Comparison of ENCODE assay signal across 23 cellular contexts in genomic region chr2:189558516-189559263, GRCh38. TPM values are rescaled to one million over a fixed set of nuclear protein-coding genes. Genes with fewer than 3 reads are reported as not detected.
DNase-seq lines count a peak whose midpoint lies in the region; ATAC-seq and TF ChIP-seq lines count a peak whose summit lies in the region.
"Had no signal": no experiment of that assay in that cellular context is flagged by ENCODE, and none has a peak within 500 bp of the region (broad histone marks: within the 10 kb centered on the region; RNA-seq: fewer than 3 reads in every experiment).

No MANE protein-coding gene starts in this region.

- H3K9me3 Mint-ChIP-seq in mesothelial cell of epicardium, result no peaks in the 10 kb centered on the region
- H3K9me3 Mint-ChIP-seq: activated CD8-positive, alpha-beta T cell treated with anti-CD3 and anti-CD28 coated beads for 36 hours; central memory CD8-positive, alpha-beta T cell; H9; stimulated activated naive CD8-positive, alpha-beta T cell treated with anti-CD3 and anti-CD28 coated beads, Interleukin-15, Interleukin-2, amounts not matched to agents 100 ng/mL and 50 ng/mL, for 24 hours; T-cell had no signal

- TF ChIP-seq CTCF in adrenal gland (IDR thresholded peaks at IDR 0.05) (no peak), heart right ventricle (IDR thresholded peaks at IDR 0.05) (no peak), mesothelial cell of epicardium (IDR thresholded peaks at IDR 0.05; ENCODE audit: unreplicated experiment) (no peak), uterus (IDR thresholded peaks at IDR 0.05) (no peak), tibial nerve (IDR thresholded peaks at IDR 0.05) (no peak)

- no peaks in the 10 kb centered on the region for H3K27me3 Mint-ChIP-seq in mesothelial cell of epicardium (ENCODE audit: low read depth)
- H3K27me3 Mint-ChIP-seq: activated CD8-positive, alpha-beta T cell treated with anti-CD3 and anti-CD28 coated beads for 36 hours; activated naive CD8-positive, alpha-beta T cell; T-cell had no signal

- H3K4me3 ChIP-seq in adrenal gland, result no peak overlapping the region
- no peak overlapping the region for H3K4me3 ChIP-seq in heart right ventricle
- no peak overlapping the region for H3K4me3 ChIP-seq in uterus
- no peak overlapping the region for H3K4me3 ChIP-seq in tibial nerve
- H3K4me3 ChIP-seq: BLaER1 treated with 17β-estradiol and CSF1 and Interleukin-3, amounts not matched to agents 10 nM and 100 nM; prostate gland; SJSA1; thyroid gland had no signal

- DNase-seq in adrenal gland (peak in 1 of 7 donors; percentile 38), heart right ventricle (peak in 1 of 2 donors; percentile 12), mesothelial cell of epicardium (ENCODE audit: low spot score in 2 of 2, unreplicated experiment in 2 of 2) (no peak), uterus (no peak), Kasumi-1 (lab: John Stamatoyannopoulos, UW) (no peak), tibial nerve (ENCODE audit: low spot score in 2 of 2) (no peak), NOMO-1 treated with DMSO at 0.1 percent for 48 hours (lab: John Stamatoyannopoulos, UW; ENCODE audit: unreplicated experiment) (no peak)
- DNase-seq: activated CD8-positive, alpha-beta T cell treated with anti-CD3 and anti-CD28 coated beads for 36 hours; DMS53; H9; islet precursor cell; NCI-H1092 treated with DMSO at 0.1 percent for 48 hours; NCI-H2029 treated with DMSO at 0.1 percent for 48 hours; NCI-H69; T-cell; thyroid gland had no signal

- TF ChIP-seq POLR2A in adrenal gland (IDR thresholded peaks at IDR 0.05) (no peak), uterus (IDR thresholded peaks at IDR 0.05) (no peak), tibial nerve (IDR thresholded peaks at IDR 0.05) (no peak)

- no peaks in the 10 kb centered on the region for H3K9me3 ChIP-seq in adrenal gland (replicated peaks in 1 of 3)
- no peaks in the 10 kb centered on the region for H3K9me3 ChIP-seq in heart right ventricle
- no peaks in the 10 kb centered on the region for H3K9me3 ChIP-seq in uterus
- no peaks in the 10 kb centered on the region for H3K9me3 ChIP-seq in tibial nerve
- H3K9me3 ChIP-seq: BLaER1 treated with 17β-estradiol and CSF1 and Interleukin-3, amounts not matched to agents 10 nM and 100 nM; prostate gland; SJSA1; thyroid gland had no signal

- WGBS in adrenal gland, 4 donors, result 62 to 78% (median 73%) methylated on average over 6 of the region's 6 CpGs
- 79% methylated on average over 6 of the region's 6 CpGs for WGBS in heart right ventricle, 2 donors
- WGBS in tibial nerve, 2 donors, result 66 to 72% methylated on average over 6 of the region's 6 CpGs

- no peak for TF ChIP-seq EP300 in tibial nerve (IDR thresholded peaks at IDR 0.05)

- H3K4me1 Mint-ChIP-seq in mesothelial cell of epicardium, result peaks cover 70% of the 10 kb centered on the region

- H3K4me1 ChIP-seq in adrenal gland (replicated peaks in 1 of 2) (peaks cover 85 to 96% of the 10 kb centered on the region in 2 donors), heart right ventricle (peaks cover 4 to 68% (median 53%) of the 10 kb centered on the region in 9 donors), uterus (peaks cover 13 to 43% of the 10 kb centered on the region in 2 donors), tibial nerve (peaks cover 0 to 68% (median 22%) of the 10 kb centered on the region in 4 donors)
- H3K4me1 ChIP-seq: SJSA1 had no signal

- H3K36me3 Mint-ChIP-seq in mesothelial cell of epicardium, result peaks cover 5% of the 10 kb centered on the region

- no peak overlapping the region for H3K4me3 Mint-ChIP-seq in mesothelial cell of epicardium
- H3K4me3 Mint-ChIP-seq: activated CD8-positive, alpha-beta T cell treated with anti-CD3 and anti-CD28 coated beads for 36 hours; activated naive CD8-positive, alpha-beta T cell; central memory CD8-positive, alpha-beta T cell; H9; stimulated activated naive CD8-positive, alpha-beta T cell treated with anti-CD3 and anti-CD28 coated beads, Interleukin-15, Interleukin-2, amounts not matched to agents 100 ng/mL and 50 ng/mL, for 24 hours; T-cell had no signal

- intact Hi-C loops in adrenal gland (cut with DNase I), result no loop called here
- intact Hi-C loops in heart right ventricle (cut with DNase I), result no loop called here
- intact Hi-C loops in uterus (cut with DNase I; ENCODE audit: low total_unique reads), result no loop called here

- H3K27me3 ChIP-seq in adrenal gland (no peaks in the 10 kb centered on the region), heart right ventricle (no peaks in the 10 kb centered on the region), uterus (no peaks in the 10 kb centered on the region), tibial nerve (no peaks in the 10 kb centered on the region)
- H3K27me3 ChIP-seq: BLaER1 treated with 17β-estradiol and CSF1 and Interleukin-3, amounts not matched to agents 10 nM and 100 nM; thyroid gland had no signal

- ATAC-seq in heart right ventricle, result peak in 1 of 8 donors; percentile 9
- ATAC-seq: activated CD4-positive, CD25-positive, alpha-beta regulatory T cell treated with anti-CD3 and anti-CD28 coated beads, Interleukin-2, amount 50 U/mL, for 24 hours; activated CD8-positive, alpha-beta T cell treated with anti-CD3 and anti-CD28 coated beads for 36 hours; T-cell had no signal

- H3K36me3 ChIP-seq in adrenal gland (replicated peaks in 1 of 2) (peaks cover 0 to 24% of the 10 kb centered on the region in 2 donors), heart right ventricle (peaks cover 0 to 39% (median 8%) of the 10 kb centered on the region in 9 donors), uterus (no peaks in the 10 kb centered on the region), tibial nerve (peaks cover 0 to 4% (median 0%) of the 10 kb centered on the region in 3 donors)
- H3K36me3 ChIP-seq: BLaER1 treated with 17β-estradiol and CSF1 and Interleukin-3, amounts not matched to agents 10 nM and 100 nM; SJSA1 had no signal

- H3K27ac Mint-ChIP-seq in mesothelial cell of epicardium, result peak overlapping the region; percentile 92
- H3K27ac Mint-ChIP-seq: activated CD8-positive, alpha-beta T cell treated with anti-CD3 and anti-CD28 coated beads for 36 hours; activated naive CD8-positive, alpha-beta T cell; stimulated activated naive CD8-positive, alpha-beta T cell treated with anti-CD3 and anti-CD28 coated beads, Interleukin-15, Interleukin-2, amounts not matched to agents 100 ng/mL and 50 ng/mL, for 24 hours had no signal

- peak overlapping the region in 4 of 5 donors; percentile 67 to 69 (median 68) for H3K27ac ChIP-seq in adrenal gland
- H3K27ac ChIP-seq in heart right ventricle, result peak overlapping the region in 6 of 10 donors; percentile 6 to 59 (median 36)
- H3K27ac ChIP-seq in uterus, result peak overlapping the region; percentile 81 to 91
- peak overlapping the region in 2 of 4 donors; percentile 18 to 64 for H3K27ac ChIP-seq in tibial nerve
- H3K27ac ChIP-seq: BLaER1 treated with 17β-estradiol and CSF1 and Interleukin-3, amounts not matched to agents 10 nM and 100 nM; prostate gland; SJSA1; thyroid gland had no signal

RNA-seq across cellular contexts. Expression of gene SLC40A1, which starts 21.9 kb away (rescaled TPM):
- total RNA-seq in adrenal gland (1,000 to 10,000 TPM in 5 of 8 donors, 100 to 1,000 TPM in 2, 10 to 100 TPM in 1; 84.1 to 3,561 (median 1,319) TPM), heart right ventricle (10 to 100 TPM; 31.1 to 93.9 (median 47.9) TPM), mesothelial cell of epicardium (152 to 156 TPM (median 154 TPM) in 3 replicates), uterus (100 to 1,000 TPM in 3 of 4 donors, 10 to 100 TPM in 1; 87.1 to 252 (median 176) TPM), tibial nerve (10 to 100 TPM; 26.0 to 51.1 (median 36.0) TPM)
- polyA plus RNA-seq in adrenal gland (100 to 1,000 TPM; 115 to 215 (median 154) TPM), heart right ventricle (10 to 100 TPM in 1 of 2 donors, 1 to 10 TPM in 1; 9.4 to 15.1 TPM)
- total RNA-seq: H9 had no signal
